In genomic region chr3:81531256-81531655, GRCh38 we compare ENCODE assay signal across 24 cellular contexts.
DNase-seq lines count a peak whose midpoint lies in the region; ATAC-seq, FAIRE-seq and TF ChIP-seq lines count a peak whose summit lies in the region.
"Had no signal": no experiment of that assay in that cellular context is flagged by ENCODE, and none has a peak within 500 bp of the region (broad histone marks: within the 10 kb centered on the region; RNA-seq: fewer than 3 reads in every experiment).

No MANE protein-coding gene starts in this region.

- no peaks in the 10 kb centered on the region for H3K23me2 ChIP-seq in H1 (ENCODE audit: low read depth, low read length)

- no peak for TF ChIP-seq RAD21 in H1 (IDR thresholded peaks at IDR 0.05 in 1 of 2, conservative IDR thresholded peaks at IDR 0.05 in 1 of 2; ENCODE audit: low read depth in 2 of 2, low read length in 2 of 2)

- TF ChIP-seq EP300 in H1 (IDR thresholded peaks at IDR 0.05; ENCODE audit: borderline replicate concordance in 1 of 2, low read depth in 2 of 2, low read length in 2 of 2): no peak

- CTCF ChIA-PET in H1 (lab: Charles Lee; ENCODE audit: partially characterized antibody): no interaction called here

- H3K18ac ChIP-seq in H1 (ENCODE audit: extremely low read depth, low read length): no peak overlapping the region

- 96% methylated on average over 2 of the region's 2 CpGs; no CpG with 5 or more reads in 1 of the 2 experiments for WGBS in H1 (ENCODE audit: extremely low coverage in 1 of 2, insufficient coverage in 1 of 2, insufficient read length in 1 of 2, insufficient replicate concordance in 2 of 2, low coverage in 1 of 2, low lambda C conversion rate in 2 of 2, missing lambda C conversion rate in 1 of 2), 2 experiments

- no peak overlapping the region for H3K9ac ChIP-seq in H1 (replicated peaks in 1 of 4; ENCODE audit: extremely low read depth in 1 of 4, low read depth in 3 of 4, low read length in 3 of 4)
- H3K9ac ChIP-seq: GM23248 had no signal

- no peaks in the 10 kb centered on the region for H3K27me3 Mint-ChIP-seq in activated CD4-positive, alpha-beta T cell treated with anti-CD3 and anti-CD28 coated beads, Interleukin-2, amount 10 ng/mL, durations not matched to agents 24 days and 14 days
- H3K27me3 Mint-ChIP-seq: CD4-positive, CD25-positive, alpha-beta regulatory T cell; CD8-positive, alpha-beta memory T cell had no signal

- H3K4me3 Mint-ChIP-seq in activated CD4-positive, alpha-beta T cell treated with anti-CD3 and anti-CD28 coated beads, Interleukin-2, amount 10 ng/mL, durations not matched to agents 24 days and 14 days: no peak overlapping the region
- H3K4me3 Mint-ChIP-seq: CD4-positive, CD25-positive, alpha-beta regulatory T cell; CD8-positive, alpha-beta memory T cell had no signal

- FAIRE-seq in H1 (lab: Jason Lieb, UNC): no peak
- FAIRE-seq: G401.6, GM12891, GM19239, H54 had no signal

- H3K4me1 ChIP-seq in H1 (replicated peaks in 1 of 4; ENCODE audit: control insufficient read depth in 3 of 4, insufficient read depth in 4 of 4, low read length in 3 of 4): peaks cover 0 to 5% (median under 1%) of the 10 kb centered on the region in 4 experiments; a peak in 1 of 7 replicates
- H3K4me1 ChIP-seq: BE2C had no signal

- no peaks in the 10 kb centered on the region for H3K79me2 ChIP-seq in H1 (ENCODE audit: control insufficient read depth in 1 of 2, insufficient read depth in 2 of 2, low read length in 2 of 2)

- POLR2A ChIA-PET in H1 (lab: Charles Lee; ENCODE audit: partially characterized antibody): no interaction called here

- H3K36me3 Mint-ChIP-seq in activated CD4-positive, alpha-beta T cell treated with anti-CD3 and anti-CD28 coated beads, Interleukin-2, amount 10 ng/mL, durations not matched to agents 24 days and 14 days (ENCODE audit: low read depth): peaks cover 31% of the 10 kb centered on the region

- no peaks in the 10 kb centered on the region for H3K9me3 ChIP-seq in H1 (ENCODE audit: insufficient read depth in 2 of 2, low read depth in 1 of 2, low read length in 1 of 2)
- H3K9me3 ChIP-seq: BE2C had no signal

- no peaks in the 10 kb centered on the region for H3K79me1 ChIP-seq in H1 (ENCODE audit: low read depth, low read length)

- TF ChIP-seq POLR2A in H1 (IDR thresholded peaks at IDR 0.05; ENCODE audit: control extremely low read depth in 1 of 2, low read depth in 2 of 2, low read length in 2 of 2): no peak

- no peak overlapping the region for H4K91ac ChIP-seq in H1 (replicated peaks; ENCODE audit: insufficient read length, low read length)

- H3K4me1 Mint-ChIP-seq in activated CD4-positive, alpha-beta T cell treated with anti-CD3 and anti-CD28 coated beads, Interleukin-2, amount 10 ng/mL, durations not matched to agents 24 days and 14 days: no peaks in the 10 kb centered on the region
- H3K4me1 Mint-ChIP-seq: CD4-positive, CD25-positive, alpha-beta regulatory T cell; CD8-positive, alpha-beta memory T cell had no signal

- H3K56ac ChIP-seq in H1 (replicated peaks; ENCODE audit: insufficient read length, low read depth, low read length): no peak overlapping the region

- no peak overlapping the region for H3K27ac Mint-ChIP-seq in activated CD4-positive, alpha-beta T cell treated with anti-CD3 and anti-CD28 coated beads, Interleukin-2, amount 10 ng/mL, durations not matched to agents 24 days and 14 days
- H3K27ac Mint-ChIP-seq: CD4-positive, CD25-positive, alpha-beta regulatory T cell had no signal

- H3K4ac ChIP-seq in H1 (replicated peaks; ENCODE audit: insufficient read length, low read depth, low read length): no peak overlapping the region

- TF ChIP-seq CTCF in 22Rv1 (IDR thresholded peaks at IDR 0.05): no peak
- no peak for TF ChIP-seq CTCF in H1 (IDR thresholded peaks at IDR 0.05; ENCODE audit: control extremely low read depth in 1 of 3, insufficient read depth in 1 of 3, low read depth in 1 of 3, low read length in 3 of 3)

- intact Hi-C loops in Right ventricle myocardium inferior (cut with DNase I) (no loop called here), cardiac septum (cut with DNase I) (no loop called here)
- intact Hi-C loops in activated CD4-positive, alpha-beta T cell treated with anti-CD3 and anti-CD28 coated beads, Interleukin-2, amount 10 ng/mL, durations not matched to agents 24 days and 14 days (cut with micrococcal nuclease): no loop called here

- no peak overlapping the region for H2BK20ac ChIP-seq in H1 (ENCODE audit: low read length)

- ATAC-seq in Right ventricle myocardium inferior (peak; percentile 46), left lobe of liver (peak; percentile 46)

- no peaks in the 10 kb centered on the region for H4K20me1 ChIP-seq in H1 (replicated peaks in 1 of 2; ENCODE audit: control insufficient read depth in 1 of 2, insufficient read depth in 2 of 2, low read length in 2 of 2)

- H2BK5ac ChIP-seq in H1 (ENCODE audit: low read depth, low read length): no peak overlapping the region

- H3K4me3 ChIP-seq in H1 (ENCODE audit: extremely low read depth in 1 of 4, insufficient read depth in 2 of 4, low read depth in 3 of 4, low read length in 4 of 4): no peak overlapping the region
- H3K4me3 ChIP-seq: GM23248 had no signal

- no peak overlapping the region for H2BK120ac ChIP-seq in H1 (replicated peaks; ENCODE audit: low read depth, low read length)

- H3K14ac ChIP-seq in H1 (ENCODE audit: insufficient read length): no peak overlapping the region

- H2BK12ac ChIP-seq in H1 (ENCODE audit: low read depth, low read length): 0 out of 2 replicates have a peak overlapping the region, but pooled peaks have one; percentile 9

- no peak overlapping the region for H3K4me2 ChIP-seq in H1 (ENCODE audit: insufficient read depth in 1 of 2, low read depth in 2 of 2, low read length in 2 of 2)

- peak overlapping the region; percentile 55 for H3K27ac ChIP-seq in 22Rv1
- H3K27ac ChIP-seq in H1 (ENCODE audit: low read depth, low read length): no peak overlapping the region
- H3K27ac ChIP-seq: GM23248 had no signal

- no peak overlapping the region for H2AFZ ChIP-seq in H1 (ENCODE audit: low read length)
- H2AFZ ChIP-seq: GM23248 had no signal

- no peak overlapping the region for H4K5ac ChIP-seq in H1 (ENCODE audit: insufficient read length, low read depth, low read length)

- H3K27me3 ChIP-seq in H1 (replicated peaks in 1 of 4; ENCODE audit: control insufficient read depth in 3 of 4, extremely low read depth in 1 of 4, insufficient read depth in 3 of 4, low read length in 3 of 4): no peaks in the 10 kb centered on the region
- H3K27me3 ChIP-seq: BE2C had no signal

- no peak overlapping the region for H2BK15ac ChIP-seq in H1 (ENCODE audit: low read length)

- H2AK5ac ChIP-seq in H1 (ENCODE audit: low read depth, low read length): no peak overlapping the region

- no peaks in the 10 kb centered on the region for H3K36me3 ChIP-seq in H1 (ENCODE audit: control insufficient read depth in 2 of 4, insufficient read depth in 4 of 4, low read length in 3 of 4)
- H3K36me3 ChIP-seq: BE2C had no signal

- peaks cover 8% of the 10 kb centered on the region for H3K9me3 Mint-ChIP-seq in activated CD4-positive, alpha-beta T cell treated with anti-CD3 and anti-CD28 coated beads, Interleukin-2, amount 10 ng/mL, durations not matched to agents 24 days and 14 days

- H3K23ac ChIP-seq in H1 (ENCODE audit: insufficient read length): no peak overlapping the region

- no peak overlapping the region for H4K8ac ChIP-seq in H1 (ENCODE audit: extremely low read depth, insufficient read depth, low read length)

- DNase-seq in Right ventricle myocardium inferior (ENCODE audit: missing footprints) (no peak), cardiac septum (ENCODE audit: low spot score) (no peak), H1 (ENCODE audit: low read depth in 1 of 2, low spot score in 2 of 2) (no peak), left lobe of liver (ENCODE audit: low spot score) (no peak), germinal center (ENCODE audit: low spot score) (no peak), NCI-H226 (no peak)
- DNase-seq in activated CD4-positive, alpha-beta T cell treated with anti-CD3 and anti-CD28 coated beads, Interleukin-2, amount 10 ng/mL, durations not matched to agents 24 days and 14 days: no peak
- DNase-seq: BE2C; C1 segment of cervical spinal cord; CD4-positive, CD25-positive, alpha-beta regulatory T cell; CD8-positive, alpha-beta memory T cell; COR-L47; DMS 273 treated with DMSO at 0.1 percent for 48 hours; DMS53; DND-41; EL; GM23248; HCEC 1CT; IMR-90 had no signal

TF ChIP-seq in H1, 55 proteins besides CTCF, POLR2A, EP300 and RAD21:
- no peak for TF ChIP-seq POU5F1 (IDR thresholded peaks at IDR 0.05; ENCODE audit: low read depth, low read length)
- TF ChIP-seq FOSL1 (IDR thresholded peaks at IDR 0.05; ENCODE audit: insufficient read depth, low read depth, low read length): no peak
- no peak for TF ChIP-seq BACH1 (IDR thresholded peaks at IDR 0.05; ENCODE audit: low read length)
- no peak for TF ChIP-seq SIRT6 (IDR thresholded peaks at IDR 0.05; ENCODE audit: low read length)
- TF ChIP-seq POLR2AphosphoS5 (IDR thresholded peaks at IDR 0.05; ENCODE audit: low read depth, low read length): no peak
TF ChIP-seq in H1: peak in this region for 0.
